16 cellular contexts compared by ENCODE assay signal in the genomic region with DNA sequence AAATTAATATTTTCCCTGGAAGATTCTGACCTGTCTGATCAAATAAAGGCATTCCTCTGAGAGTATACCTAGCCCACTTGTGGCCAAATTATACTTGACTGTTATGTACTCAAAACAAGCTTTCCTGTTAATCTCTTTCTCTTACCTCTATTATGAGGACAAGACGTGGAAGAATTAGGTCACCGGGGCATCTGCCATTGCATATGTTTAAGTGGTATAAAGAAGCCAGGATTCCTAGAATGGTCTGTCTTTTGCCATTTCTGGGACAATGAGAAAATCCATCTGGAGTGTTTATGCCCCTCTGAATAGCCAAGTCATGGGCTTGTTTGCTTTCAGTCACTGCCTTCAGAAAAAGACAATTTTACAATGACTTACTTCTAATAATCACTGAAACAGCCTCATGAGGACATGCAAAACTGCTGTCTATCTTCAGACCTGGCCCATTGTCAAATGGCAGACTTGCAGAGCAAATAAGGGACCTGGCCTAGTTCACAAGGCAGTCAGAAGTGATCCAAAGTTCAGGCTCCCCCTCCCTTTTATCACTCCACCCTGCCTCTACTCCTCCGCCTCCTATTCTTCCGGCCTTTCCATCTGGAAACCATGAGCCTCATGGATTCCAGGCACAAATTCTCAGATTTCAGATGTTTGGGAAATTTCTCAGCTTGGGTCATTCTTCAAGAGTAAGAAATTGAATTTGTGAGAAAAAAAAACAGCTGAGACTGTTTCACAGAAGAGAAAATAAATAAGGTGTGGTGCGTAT.
DNase-seq lines count a peak whose midpoint lies in the region; ATAC-seq and TF ChIP-seq lines count a peak whose summit lies in the region.
"Had no signal": no experiment of that assay in that cellular context is flagged by ENCODE, and none has a peak within 500 bp of the region (broad histone marks: within the 10 kb centered on the region; RNA-seq: fewer than 3 reads in every experiment).

No MANE protein-coding gene starts in this region.

- H3K9me3 ChIP-seq in thyroid gland: no peaks in the 10 kb centered on the region
- H3K9me3 ChIP-seq: ascending aorta, neutrophil, tibial nerve had no signal

- 86% methylated on average over 5 of the region's 5 CpGs for WGBS in thyroid gland, 2 donors

- H3K4me3 ChIP-seq in fibroblast of the aortic adventitia (ENCODE audit: low read depth, low read length): no peak overlapping the region
- no peak overlapping the region for H3K4me3 ChIP-seq in thyroid gland (replicated peaks in 1 of 3)
- H3K4me3 ChIP-seq: ascending aorta, tibial nerve had no signal

- no peaks in the 10 kb centered on the region for H3K4me1 ChIP-seq in thyroid gland
- H3K4me1 ChIP-seq: ascending aorta had no signal

- TF ChIP-seq POLR2A in thyroid gland (IDR thresholded peaks at IDR 0.05): no peak

- H3K27ac ChIP-seq in thyroid gland: no peak overlapping the region
- H3K27ac ChIP-seq: ascending aorta, neutrophil had no signal

- TF ChIP-seq CTCF in fibroblast of the aortic adventitia (IDR thresholded peaks at IDR 0.05; ENCODE audit: insufficient read depth, low read length): no peak
- TF ChIP-seq CTCF in thyroid gland (IDR thresholded peaks at IDR 0.05): no peak

- intact Hi-C loops in thyroid gland (cut with DNase I): no loop called here

- ATAC-seq in HG02610 (IDR thresholded peaks at IDR 0.05; ENCODE audit: unreplicated experiment): no peak

- no peaks in the 10 kb centered on the region for H3K27me3 ChIP-seq in thyroid gland
- H3K27me3 ChIP-seq: ascending aorta, neutrophil, tibial nerve had no signal

- H3K36me3 ChIP-seq in thyroid gland: no peaks in the 10 kb centered on the region
- H3K36me3 ChIP-seq: ascending aorta, neutrophil had no signal

- DNase-seq in AG20443 (ENCODE audit: low spot score): peak; percentile 69
- peak; percentile 20 for DNase-seq in NCI-H748 treated with DMSO at 0.1 percent for 48 hours (lab: John Stamatoyannopoulos, UW)
- DNase-seq in fibroblast of the aortic adventitia (ENCODE audit: low read depth): peak; percentile 76
- DNase-seq in myocyte (ENCODE audit: low read depth): peak; percentile 72
- DNase-seq in kidney glomerular epithelial cell (lab: John Stamatoyannopoulos, UW): no peak
- no peak for DNase-seq in inferior parietal cortex (ENCODE audit: extremely low spot score)
- no peak for DNase-seq in thyroid gland
- DNase-seq: activated CD4-positive, alpha-beta T cell treated with anti-CD3 and anti-CD28 coated beads, Interleukin-2, amount 50 U/mL, for 48 hours; DMS53; mammary epithelial cell; NCI-H1105 treated with DMSO at 0.1 percent for 48 hours; T-helper 9 cell had no signal

Comparison
In these comparisons a context has a peak if more than half of its experiments do, and no peak if none do; other contexts are left out.
1. DNase-seq: peak in AG20443 (single experiment), NCI-H748 treated with DMSO at 0.1 percent for 48 hours (single experiment), fibroblast of the aortic adventitia (single experiment) and myocyte (single experiment); none in kidney glomerular epithelial cell (single experiment), inferior parietal cortex (single experiment) and thyroid gland (0 of 2).